Comparison of ENCODE assay signal across 11 cellular contexts in the genomic region with DNA sequence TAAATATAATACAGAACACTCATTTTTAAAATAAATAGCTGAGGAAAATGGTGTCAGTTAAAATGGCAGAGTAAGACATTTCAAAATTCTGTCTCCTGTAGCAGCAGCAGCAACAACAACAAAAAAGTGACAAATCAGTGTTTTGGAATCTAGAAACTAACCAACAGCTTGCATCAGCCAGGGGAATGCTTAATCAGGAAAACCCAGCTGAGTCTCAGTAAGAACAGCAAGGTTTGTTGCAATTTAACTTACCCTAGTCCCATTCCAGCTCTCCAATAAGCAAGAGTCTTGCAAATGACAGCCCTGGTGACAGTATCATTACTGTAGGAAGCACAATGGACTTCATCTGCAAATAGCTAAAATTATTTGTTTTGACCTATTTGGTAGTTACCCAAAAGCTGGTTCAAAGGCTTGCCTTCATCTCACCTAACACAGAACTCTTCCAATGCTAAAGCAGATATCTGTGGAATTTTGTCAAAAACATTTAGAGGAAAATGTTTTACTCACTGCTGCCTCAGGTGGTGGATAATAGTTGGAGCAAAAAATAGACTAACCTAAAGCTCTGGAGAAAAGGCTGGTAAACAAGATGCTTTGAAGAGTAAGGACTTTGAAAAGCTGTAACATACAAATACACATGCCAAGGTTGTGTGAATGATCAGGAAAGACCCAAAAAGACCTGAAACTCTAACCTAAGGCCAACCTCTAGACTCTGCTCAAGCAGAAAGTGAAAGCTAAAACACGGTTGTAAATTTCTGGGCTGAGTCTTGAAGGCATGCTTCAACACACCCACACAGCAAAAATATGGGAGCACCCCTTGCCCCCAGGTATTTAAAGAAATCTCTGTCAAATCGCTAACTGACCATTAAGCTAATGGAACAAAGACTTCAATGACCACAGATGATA. TPM values are rescaled to one million over a fixed set of nuclear protein-coding genes. Genes with fewer than 3 reads are reported as not detected.
DNase-seq lines count a peak whose midpoint lies in the region; ATAC-seq and TF ChIP-seq lines count a peak whose summit lies in the region.
"Had no signal": no experiment of that assay in that cellular context is flagged by ENCODE, and none has a peak within 500 bp of the region (broad histone marks: within the 10 kb centered on the region; RNA-seq: fewer than 3 reads in every experiment).

No MANE protein-coding gene starts in this region.

- ATAC-seq in HG02938 (IDR thresholded peaks at IDR 0.05; ENCODE audit: unreplicated experiment) = peak; percentile 72

- TF ChIP-seq CTCF in thyroid gland (IDR thresholded peaks at IDR 0.05) = peak in 2 of 6 experiments; percentile 11 to 22

- H3K36me3 ChIP-seq in skeletal muscle satellite cell (ENCODE audit: insufficient read depth, low read length) = no peaks in the 10 kb centered on the region
- H3K36me3 ChIP-seq in thyroid gland = no peaks in the 10 kb centered on the region
- H3K36me3 ChIP-seq: stomach had no signal

- no peak for TF ChIP-seq POLR2A in thyroid gland (IDR thresholded peaks at IDR 0.05)

- H3K4me1 ChIP-seq in skeletal muscle satellite cell (ENCODE audit: control insufficient read depth, insufficient read depth, low read length) (peaks cover 50% of the 10 kb centered on the region), thyroid gland (no peaks in the 10 kb centered on the region)
- H3K4me1 ChIP-seq: stomach had no signal

- H3K27ac ChIP-seq in thyroid gland = no peak overlapping the region
- H3K27ac ChIP-seq: stomach had no signal

- no peaks in the 10 kb centered on the region for H3K27me3 ChIP-seq in skeletal muscle satellite cell (ENCODE audit: control insufficient read depth, insufficient read depth, low read length)
- no peaks in the 10 kb centered on the region for H3K27me3 ChIP-seq in thyroid gland

- H3K4me2 ChIP-seq in skeletal muscle satellite cell (ENCODE audit: low read length) = peak overlapping the region; percentile 27

- H3K4me3 ChIP-seq in skeletal muscle satellite cell (ENCODE audit: low read length) = no peak overlapping the region
- H3K4me3 ChIP-seq in thyroid gland (replicated peaks in 1 of 3) = no peak overlapping the region
- H3K4me3 ChIP-seq: stomach had no signal

- peak overlapping the region; percentile 28 for H3K9ac ChIP-seq in skeletal muscle satellite cell (ENCODE audit: low read depth, low read length)

- 76 to 87% methylated on average over 2 of the region's 2 CpGs for WGBS in thyroid gland, 2 donors

- DNase-seq in DMS53 (lab: John Stamatoyannopoulos, UW) = peak; percentile 19
- DNase-seq in DMS53 treated with DMSO at 0.1 percent for 48 hours (lab: John Stamatoyannopoulos, UW; ENCODE audit: unreplicated experiment) = no peak
- DNase-seq in amniotic epithelial cell (ENCODE audit: low read depth) = peak; percentile 63
- no peak for DNase-seq in NCI-H1105 treated with DMSO at 0.1 percent for 48 hours (lab: John Stamatoyannopoulos, UW)
- no peak for DNase-seq in stimulated activated CD4-positive, alpha-beta T cell treated with anti-CD3 and anti-CD28 coated beads, Interleukin-1b, Interleukin-23, amount 100 ng/mL, for 48 hours
- DNase-seq in thyroid gland = no peak
- DNase-seq: activated T-cell treated with anti-CD3 and anti-CD28 coated beads, Interleukin-2, amount 50 U/mL, for 1 hour; NCI-H1694; stomach had no signal

- no peaks in the 10 kb centered on the region for H3K9me3 ChIP-seq in skeletal muscle satellite cell (replicated peaks; ENCODE audit: low read length)
- no peaks in the 10 kb centered on the region for H3K9me3 ChIP-seq in thyroid gland

- intact Hi-C loops in thyroid gland (cut with DNase I) = no loop called here

RNA-seq across cellular contexts. Expression of a gene that starts 9.9 kb away (rescaled TPM):
- total RNA-seq in skeletal muscle satellite cell (2012; rRNA removed) = 106 and 152 TPM in 2 replicates
- 10 to 100 TPM in 3 of 4 donors, 1 to 10 TPM in 1; 3.4 to 29.5 (median 19.1) TPM for total RNA-seq in thyroid gland

Comparison
In these comparisons a context has a peak if more than half of its experiments do, and no peak if none do; other contexts are left out.
1. DNase-seq: peak in DMS53 (single experiment) and amniotic epithelial cell (single experiment); none in DMS53 treated with DMSO at 0.1 percent for 48 hours (single experiment), NCI-H1105 treated with DMSO at 0.1 percent for 48 hours (single experiment), stimulated activated CD4-positive, alpha-beta T cell treated with anti-CD3 and anti-CD28 coated beads, Interleukin-1b, Interleukin-23, amount 100 ng/mL, for 48 hours (single experiment) and thyroid gland (0 of 2).